ENCODE assay signal across 30 cellular contexts in the genomic region with DNA sequence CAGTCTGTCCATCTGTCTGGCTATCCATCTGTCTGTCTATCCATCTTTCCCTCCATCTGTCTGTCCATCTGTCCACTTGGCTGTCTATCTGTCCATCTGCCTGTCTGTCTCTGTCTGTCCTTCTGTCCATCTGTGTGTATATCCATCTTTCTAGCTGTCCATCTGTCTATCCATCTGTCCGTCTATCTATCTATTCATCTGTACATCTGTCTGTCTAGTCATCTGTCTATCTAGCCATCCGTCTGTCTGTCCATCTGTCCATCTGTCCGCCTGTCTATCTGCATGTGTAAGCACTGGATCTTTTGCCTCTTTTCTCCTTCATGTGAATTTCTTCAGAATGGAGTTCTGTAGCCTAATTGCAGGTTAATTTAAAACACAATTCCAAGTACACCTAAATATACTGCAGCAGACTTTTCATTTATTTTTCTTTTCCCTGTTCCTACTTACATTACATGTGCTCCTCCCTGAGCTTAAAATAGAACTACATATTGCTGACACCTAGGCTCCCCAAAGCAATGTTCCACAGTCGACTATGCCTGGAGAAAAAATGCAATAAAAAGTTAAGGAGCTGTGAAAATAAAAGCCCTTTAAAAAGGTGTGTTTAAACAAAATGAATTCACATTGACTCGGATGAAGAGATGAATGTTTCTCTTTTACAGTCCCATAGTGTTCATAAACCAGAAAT. TPM values are rescaled to one million over a fixed set of nuclear protein-coding genes. Genes with fewer than 3 reads are reported as not detected.
A peak's percentile ranks its signal among the peaks of the same experiment; 100 is the strongest.
DNase-seq lines count a peak whose midpoint lies in the region; ATAC-seq and TF ChIP-seq lines count a peak whose summit lies in the region.
"Had no signal": no experiment of that assay in that cellular context is flagged by ENCODE, and none has a peak within 500 bp of the region (broad histone marks: within the 10 kb centered on the region; RNA-seq: fewer than 3 reads in every experiment).

No MANE protein-coding gene starts in this region.

- ATAC-seq in heart right ventricle = no peak
- no peak for ATAC-seq in CD4-positive, alpha-beta T cell (ENCODE audit: poor library complexity)
- no peak for ATAC-seq in HG03139 (IDR thresholded peaks at IDR 0.05; ENCODE audit: unreplicated experiment)
- ATAC-seq: activated naive CD8-positive, alpha-beta T cell treated with anti-CD3 and anti-CD28 coated beads, Interleukin-2, amount 50 U/mL, for 24 hours; sciatic nerve; SK-N-SH treated with all-trans-retinoic acid at 6 μM for 48 hours had no signal

- POLR2A ChIA-PET in CD4-positive, alpha-beta T cell (lab: Charles Lee) = no interaction called here

- H3K36me3 Mint-ChIP-seq in chondrocyte (ENCODE audit: low read depth) = peaks cover 6% of the 10 kb centered on the region
- no peaks in the 10 kb centered on the region for H3K36me3 Mint-ChIP-seq in CD4-positive, alpha-beta T cell (ENCODE audit: low read depth)

- H3K36me3 ChIP-seq in heart right ventricle = peaks cover 0 to 25% (median 0%) of the 10 kb centered on the region in 9 donors
- no peaks in the 10 kb centered on the region for H3K36me3 ChIP-seq in right atrium auricular region
- no peaks in the 10 kb centered on the region for H3K36me3 ChIP-seq in parathyroid adenoma (ENCODE audit: control insufficient read depth, insufficient read depth, low read length)
- no peaks in the 10 kb centered on the region for H3K36me3 ChIP-seq in MG63
- H3K36me3 ChIP-seq: neural progenitor cell, uterus had no signal

- WGBS in heart right ventricle, 2 donors = 81 to 83% methylated on average over 5 of the region's 5 CpGs

- intact Hi-C loops in heart right ventricle (cut with DNase I) = loop anchor here in 2 of 10 donors (10.0 kb wide), 1 partner anchor 66 kb away; a partner anchor contains a TSS
- intact Hi-C loops in CD4-positive, alpha-beta T cell (cut with DNase I, micrococcal nuclease) = loop anchor here in 1 of 2 experiments (10.0 kb wide), 1 partner anchor 1256 kb away; no protein-coding TSS in a partner anchor

- H3K4me1 Mint-ChIP-seq in chondrocyte (ENCODE audit: low read depth) = peaks cover 64% of the 10 kb centered on the region
- no peaks in the 10 kb centered on the region for H3K4me1 Mint-ChIP-seq in CD4-positive, alpha-beta T cell (ENCODE audit: low read depth)
- H3K4me1 Mint-ChIP-seq: activated naive CD8-positive, alpha-beta T cell treated with anti-CD3 and anti-CD28 coated beads, Interleukin-2, amount 50 U/mL, for 24 hours; B cell had no signal

- no peak overlapping the region for H3K9ac ChIP-seq in parathyroid adenoma
- H3K9ac ChIP-seq: neural progenitor cell had no signal

- H3K79me2 ChIP-seq in parathyroid adenoma = no peaks in the 10 kb centered on the region

- H3K4me2 ChIP-seq in parathyroid adenoma (ENCODE audit: low read length) = peak overlapping the region; percentile 60
- H3K4me2 ChIP-seq: neural progenitor cell had no signal

- DNase-seq in heart right ventricle (no peak), right atrium auricular region (ENCODE audit: low spot score) (no peak), chondrocyte (ENCODE audit: low spot score) (no peak), MG63 (no peak), NAMALWA (ENCODE audit: low spot score) (no peak)
- DNase-seq in CD4-positive, alpha-beta T cell = no peak
- DNase-seq: activated CD8-positive, alpha-beta memory T cell treated with anti-CD3 and anti-CD28 coated beads for 24 hours; activated gamma-delta T cell; activated naive CD8-positive, alpha-beta T cell treated with anti-CD3 and anti-CD28 coated beads, Interleukin-2, amount 50 U/mL, for 24 hours; activated T-cell treated with anti-CD3 and anti-CD28 coated beads, Interleukin-2, amount 50 U/mL, for 24 hours; DMS53; effector CD4-positive, alpha-beta T cell; head of caudate nucleus; NCI-H1417; NCI-H2029 treated with DMSO at 0.1 percent for 48 hours; NCI-H226; NCI-H774; posterior cingulate gyrus; stimulated activated naive CD4-positive, alpha-beta T cell treated with Interleukin-2 at 50 U/mL for 16 hours; T-helper 2 cell; uterus had no signal

- no peaks in the 10 kb centered on the region for H3K27me3 ChIP-seq in heart right ventricle
- H3K27me3 ChIP-seq in right atrium auricular region = no peaks in the 10 kb centered on the region
- no peaks in the 10 kb centered on the region for H3K27me3 ChIP-seq in parathyroid adenoma (ENCODE audit: control insufficient read depth, insufficient read depth, low read length)
- peaks cover 20% of the 10 kb centered on the region for H3K27me3 ChIP-seq in CD4-positive, alpha-beta T cell (ENCODE audit: control insufficient read depth, insufficient read depth, low read length)
- H3K27me3 ChIP-seq in MG63 = no peaks in the 10 kb centered on the region
- H3K27me3 ChIP-seq: neural progenitor cell, uterus had no signal

- H2AFZ ChIP-seq in parathyroid adenoma = peak overlapping the region; percentile 54

- CTCF ChIA-PET in CD4-positive, alpha-beta T cell (lab: Charles Lee) = no interaction called here

- H3K4me1 ChIP-seq in heart right ventricle (peaks cover 6 to 67% (median 32%) of the 10 kb centered on the region in 9 donors), right atrium auricular region (peaks cover 0 to 47% of the 10 kb centered on the region in 2 donors), parathyroid adenoma (peaks cover 5% of the 10 kb centered on the region)
- H3K4me1 ChIP-seq: uterus had no signal

- H3K9me3 Mint-ChIP-seq in chondrocyte (ENCODE audit: low read depth) = peaks cover 7% of the 10 kb centered on the region
- no peaks in the 10 kb centered on the region for H3K9me3 Mint-ChIP-seq in CD4-positive, alpha-beta T cell
- H3K9me3 Mint-ChIP-seq: activated naive CD8-positive, alpha-beta T cell treated with anti-CD3 and anti-CD28 coated beads, Interleukin-2, amount 50 U/mL, for 24 hours; activated T-cell treated with anti-CD3 and anti-CD28 coated beads, Interleukin-2, amount 50 U/mL, for 24 hours; neural progenitor cell had no signal

- H3K4me3 Mint-ChIP-seq in chondrocyte (ENCODE audit: unreplicated experiment) = no peak overlapping the region
- no peak overlapping the region for H3K4me3 Mint-ChIP-seq in CD4-positive, alpha-beta T cell
- H3K4me3 Mint-ChIP-seq: activated naive CD8-positive, alpha-beta T cell treated with anti-CD3 and anti-CD28 coated beads, Interleukin-2, amount 50 U/mL, for 24 hours; activated T-cell treated with anti-CD3 and anti-CD28 coated beads, Interleukin-2, amount 50 U/mL, for 24 hours; B cell; neural progenitor cell had no signal

- H3K27ac Mint-ChIP-seq in chondrocyte (ENCODE audit: unreplicated experiment) = peak overlapping the region; percentile 37
- H3K27ac Mint-ChIP-seq in CD4-positive, alpha-beta T cell = no peak overlapping the region
- H3K27ac Mint-ChIP-seq: activated naive CD8-positive, alpha-beta T cell treated with anti-CD3 and anti-CD28 coated beads, Interleukin-2, amount 50 U/mL, for 24 hours; activated T-cell treated with anti-CD3 and anti-CD28 coated beads, Interleukin-2, amount 50 U/mL, for 24 hours; B cell; neural progenitor cell had no signal

- H3K27ac ChIP-seq in heart right ventricle (peak overlapping the region in 7 of 10 donors; percentile 23 to 84 (median 59)), right atrium auricular region (no peak overlapping the region), parathyroid adenoma (no peak overlapping the region)
- no peak overlapping the region for H3K27ac ChIP-seq in CD4-positive, alpha-beta T cell (ENCODE audit: low read depth, low read length)
- H3K27ac ChIP-seq: neural progenitor cell, RWPE1, uterus had no signal

- H3K9me3 ChIP-seq in heart right ventricle = no peaks in the 10 kb centered on the region
- no peaks in the 10 kb centered on the region for H3K9me3 ChIP-seq in right atrium auricular region
- H3K9me3 ChIP-seq in parathyroid adenoma (ENCODE audit: control insufficient read depth, low read length) = no peaks in the 10 kb centered on the region
- H3K9me3 ChIP-seq in CD4-positive, alpha-beta T cell (ENCODE audit: control insufficient read depth, low read length) = no peaks in the 10 kb centered on the region
- 0 out of 2 replicates have a peak, but pooled peaks cover 3% of the 10 kb centered on the region for H3K9me3 ChIP-seq in MG63
- H3K9me3 ChIP-seq: uterus had no signal

- H3K27me3 Mint-ChIP-seq in chondrocyte (ENCODE audit: low read depth) = no peaks in the 10 kb centered on the region
- peaks cover 25% of the 10 kb centered on the region for H3K27me3 Mint-ChIP-seq in CD4-positive, alpha-beta T cell
- H3K27me3 Mint-ChIP-seq: B cell had no signal

- no peak overlapping the region for H3K4me3 ChIP-seq in heart right ventricle
- no peak overlapping the region for H3K4me3 ChIP-seq in right atrium auricular region
- H3K4me3 ChIP-seq in parathyroid adenoma (ENCODE audit: low read depth, low read length) = peak overlapping the region; percentile 18
- no peak overlapping the region for H3K4me3 ChIP-seq in MG63
- H3K4me3 ChIP-seq: neural progenitor cell, uterus had no signal

- TF ChIP-seq CTCF in heart right ventricle (IDR thresholded peaks at IDR 0.05) (no peak), right atrium auricular region (IDR thresholded peaks at IDR 0.05) (no peak), chondrocyte (IDR thresholded peaks at IDR 0.05) (no peak), parathyroid adenoma (IDR thresholded peaks at IDR 0.05) (no peak)
- no peak for TF ChIP-seq CTCF in CD4-positive, alpha-beta T cell (IDR thresholded peaks at IDR 0.05)

RNA-seq across cellular contexts. Expression of a gene that starts 37.5 kb away (rescaled TPM):
- total RNA-seq in heart right ventricle = under 1 TPM in 1 of 10 donors, not detected in 9; 0.22 TPM
- polyA plus RNA-seq in heart right ventricle = under 1 TPM in 1 of 2 donors, not detected in 1; 0.04 TPM
- not detected for total RNA-seq in right atrium auricular region
- total RNA-seq in chondrocyte = 0.17 to 0.41 TPM (median 0.28 TPM) in 3 replicates
- total RNA-seq in CD4-positive, alpha-beta T cell = not detected
- 0.33 TPM in 1 of 2 replicates, not detected in the other for total RNA-seq in MG63 (2014; rRNA removed; shearing (Covaris generic); ENCODE audit: low replicate concordance)
- total RNA-seq: G401, kidney epithelial cell, sciatic nerve had no signal

Comparison
In these comparisons a context has a peak if more than half of its experiments do, and no peak if none do; other contexts are left out.
1. H3K27ac ChIP-seq: peak in heart right ventricle (7 of 10); none in right atrium auricular region (0 of 2), parathyroid adenoma (single experiment) and CD4-positive, alpha-beta T cell (single experiment).